Comparison of ENCODE assay signal across 1 cellular context in the genomic region with DNA sequence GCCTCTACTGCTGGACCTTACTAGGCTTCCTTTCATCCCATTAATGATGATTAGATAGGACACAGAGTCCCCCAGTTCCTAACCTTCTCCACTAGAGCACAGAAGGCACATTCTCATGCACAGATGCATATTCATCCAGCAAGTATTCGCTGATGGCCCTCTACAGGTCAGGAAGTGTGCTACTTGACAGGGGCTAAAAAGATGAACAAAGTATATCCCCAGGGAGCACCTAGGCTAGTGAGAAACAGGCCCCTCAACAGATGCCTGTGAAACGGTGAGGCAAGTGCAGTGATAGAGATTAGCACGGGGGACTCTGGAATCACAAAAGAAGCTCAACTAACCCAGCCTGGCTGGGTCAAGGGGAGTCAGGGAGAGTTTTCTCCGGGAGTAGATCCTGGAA.
TF ChIP-seq lines count a peak whose summit lies in the region.

No MANE protein-coding gene starts in this region.

TF ChIP-seq in GM23338, 12 proteins besides CTCF, POLR2A, EP300 and RAD21 (continued from another document):
- peak; percentile 92 for TF ChIP-seq ZNF462 (CRISPR knock-in tag; IDR thresholded peaks at IDR 0.05)
- peak; percentile 62; the same call in 1 of the 2 replicates for TF ChIP-seq ZNF114 (CRISPR knock-in tag; IDR thresholded peaks at IDR 0.05)
- TF ChIP-seq REST (IDR thresholded peaks at IDR 0.05; ENCODE audit: unreplicated experiment) = no peak
- TF ChIP-seq NANOG (IDR thresholded peaks at IDR 0.05; ENCODE audit: borderline replicate concordance) = no peak
- TF ChIP-seq ZNF331 (CRISPR knock-in tag; IDR thresholded peaks at IDR 0.05; ENCODE audit: low read depth) = no peak
